ENCODE assay signal across 8 cellular contexts in the genomic region with DNA sequence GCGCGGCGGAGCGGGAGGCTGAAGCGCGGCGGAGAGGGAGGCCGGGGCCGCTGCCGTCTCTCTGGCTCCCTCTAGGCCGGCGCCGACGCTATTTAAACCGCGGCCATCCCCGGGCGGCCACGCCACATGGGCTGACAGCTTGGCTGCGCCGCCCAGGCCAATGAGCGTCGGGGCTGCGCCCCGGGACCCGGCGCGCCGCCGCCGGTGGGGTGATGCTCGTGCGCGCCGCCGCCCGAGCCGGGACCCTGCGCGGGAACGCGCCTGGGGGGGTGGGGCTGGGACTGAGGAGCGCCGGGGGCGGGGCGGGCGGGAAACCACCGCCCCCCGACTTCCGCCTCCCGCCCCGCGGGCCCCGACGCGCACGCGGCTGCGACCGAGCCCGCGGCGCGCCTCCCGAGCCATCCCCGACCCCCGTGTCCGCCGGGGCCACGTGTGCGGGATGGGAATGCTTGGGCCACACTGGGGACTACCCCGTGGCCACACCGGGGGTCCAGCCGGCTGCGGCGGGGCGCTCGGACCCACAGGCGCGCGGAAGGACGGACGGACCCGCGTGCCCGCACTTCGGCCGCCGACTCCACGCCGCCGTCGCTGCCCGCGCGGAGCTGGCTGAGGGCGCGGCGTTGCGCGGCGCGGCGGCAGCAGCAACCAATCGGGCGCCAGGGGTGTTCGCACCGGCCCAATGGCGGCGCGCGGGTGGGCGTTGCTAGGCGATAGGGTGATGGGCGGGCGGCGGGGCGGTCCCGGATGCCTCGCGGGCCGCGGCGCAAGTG. TPM values are rescaled to one million over a fixed set of nuclear protein-coding genes. Genes with fewer than 3 reads are reported as not detected.
A peak's percentile ranks its signal among the peaks of the same experiment; 100 is the strongest.
DNase-seq lines count a peak whose midpoint lies in the region; ATAC-seq and TF ChIP-seq lines count a peak whose summit lies in the region.

A gene (minus strand): TSS at position 68 of the 770 bp plus-strand sequence. CDS start 1,791 bp downstream, outside the sequence.

- under 1% methylated on average over 124 of the region's 124 CpGs for WGBS in liver

- no peaks in the 10 kb centered on the region for H3K27me3 ChIP-seq in liver (ENCODE audit: control insufficient read depth in 4 of 4, insufficient read depth in 4 of 4, low read length in 3 of 4)

- DNase-seq in C1 segment of cervical spinal cord (lab: John Stamatoyannopoulos, UW) (peak; percentile 78 to 97 (median 89)), NCI-H526 treated with DMSO at 0.1 percent for 48 hours (lab: John Stamatoyannopoulos, UW) (peak; percentile 82)
- peak; percentile 92 for DNase-seq in activated CD4-positive, alpha-beta T cell treated with anti-CD3 and anti-CD28 coated beads, Interleukin-2, amount 10 ng/mL, durations not matched to agents 7 days and 5 days
- peak; percentile 93 for DNase-seq in stimulated activated CD4-positive, alpha-beta T cell treated with anti-CD3 and anti-CD28 coated beads, Interleukin-4, amount 100 ng/mL, for 24 hours

- ATAC-seq in GM19328 (IDR thresholded peaks at IDR 0.05; ENCODE audit: unreplicated experiment) (peak; percentile 60), HG03520 (IDR thresholded peaks at IDR 0.05; ENCODE audit: unreplicated experiment) (peak; percentile 59)

- CTCF ChIA-PET in activated CD4-positive, alpha-beta T cell treated with anti-CD3 and anti-CD28 coated beads, Interleukin-2, amount 10 ng/mL, durations not matched to agents 7 days and 5 days (lab: Charles Lee): interaction anchor here (0.9 to 1.7 kb wide), 7 partner anchors 11 to 166 kb away, joined by 3 to 9 read pairs (median 4); a partner anchor contains a TSS

- TF ChIP-seq RAD21 in liver (IDR thresholded peaks at IDR 0.05): peak in 1 of 2 donors; percentile 37

- POLR2A ChIA-PET in activated CD4-positive, alpha-beta T cell treated with anti-CD3 and anti-CD28 coated beads, Interleukin-2, amount 10 ng/mL, durations not matched to agents 7 days and 5 days (lab: Charles Lee): interaction anchor here (1.4 kb wide), 1 partner anchor 61 kb away, joined by 3 read pairs; a partner anchor contains a TSS

- H3K4me1 ChIP-seq in liver (ENCODE audit: control insufficient read depth in 4 of 4, insufficient read depth in 4 of 4, low read length in 3 of 4): peaks cover 30 to 79% (median 54%) of the 10 kb centered on the region in 4 donors

- H3K9me3 ChIP-seq in liver (ENCODE audit: control insufficient read depth in 4 of 4, low read length in 3 of 4): no peaks in the 10 kb centered on the region

- peak within 1 kb of the TSS; percentile 76 to 80 for H3K9ac ChIP-seq in liver (ENCODE audit: low read depth in 1 of 2, low read length in 2 of 2)

- H3K36me3 Mint-ChIP-seq in activated CD4-positive, alpha-beta T cell treated with anti-CD3 and anti-CD28 coated beads, Interleukin-2, amount 10 ng/mL, durations not matched to agents 7 days and 5 days (ENCODE audit: low read depth): peaks cover 1% of the 10 kb centered on the region
- H3K36me3 Mint-ChIP-seq in dendritic cell treated with granulocyte-macrophage colony-stimulating factor and Interleukin-4, amounts not matched to agents 40 ng/mL and 50 ng/mL, for 4 days (ENCODE audit: low read depth): peaks cover 53% of the 10 kb centered on the region

- H3K4me3 Mint-ChIP-seq in activated CD4-positive, alpha-beta T cell treated with anti-CD3 and anti-CD28 coated beads, Interleukin-2, amount 10 ng/mL, durations not matched to agents 7 days and 5 days: peak within 1 kb of the TSS; percentile 73
- peak within 1 kb of the TSS; percentile 83 for H3K4me3 Mint-ChIP-seq in dendritic cell treated with granulocyte-macrophage colony-stimulating factor and Interleukin-4, amounts not matched to agents 40 ng/mL and 50 ng/mL, for 4 days

- H3K4me3 ChIP-seq in liver (ENCODE audit: low read depth in 1 of 3, low read length in 3 of 3): peak within 1 kb of the TSS; percentile 53 to 92 (median 69)

- peaks cover 2 to 4% (median 3%) of the 10 kb centered on the region in 4 donors for H3K36me3 ChIP-seq in liver (ENCODE audit: control insufficient read depth in 4 of 4, insufficient read depth in 3 of 4, low read depth in 1 of 4, low read length in 3 of 4)

- peaks cover 26% of the 10 kb centered on the region for H3K4me1 Mint-ChIP-seq in activated CD4-positive, alpha-beta T cell treated with anti-CD3 and anti-CD28 coated beads, Interleukin-2, amount 10 ng/mL, durations not matched to agents 7 days and 5 days
- peaks cover 39% of the 10 kb centered on the region for H3K4me1 Mint-ChIP-seq in dendritic cell treated with granulocyte-macrophage colony-stimulating factor and Interleukin-4, amounts not matched to agents 40 ng/mL and 50 ng/mL, for 4 days (ENCODE audit: low read depth)

- no peaks in the 10 kb centered on the region for H3K27me3 Mint-ChIP-seq in activated CD4-positive, alpha-beta T cell treated with anti-CD3 and anti-CD28 coated beads, Interleukin-2, amount 10 ng/mL, durations not matched to agents 7 days and 5 days
- peaks cover 5% of the 10 kb centered on the region for H3K27me3 Mint-ChIP-seq in dendritic cell treated with granulocyte-macrophage colony-stimulating factor and Interleukin-4, amounts not matched to agents 40 ng/mL and 50 ng/mL, for 4 days

- peak within 1 kb of the TSS; percentile 82 for H3K27ac Mint-ChIP-seq in activated CD4-positive, alpha-beta T cell treated with anti-CD3 and anti-CD28 coated beads, Interleukin-2, amount 10 ng/mL, durations not matched to agents 7 days and 5 days
- peak within 1 kb of the TSS; percentile 91 for H3K27ac Mint-ChIP-seq in dendritic cell treated with granulocyte-macrophage colony-stimulating factor and Interleukin-4, amounts not matched to agents 40 ng/mL and 50 ng/mL, for 4 days

- peak within 1 kb of the TSS; percentile 96 to 98 for H3K27ac ChIP-seq in liver (ENCODE audit: low read depth in 1 of 2, low read length in 2 of 2)

- peak; percentile 31 for TF ChIP-seq CTCF in liver (IDR thresholded peaks at IDR 0.05; ENCODE audit: low read depth, low read length, missing input control)

- intact Hi-C loops in dendritic cell treated with granulocyte-macrophage colony-stimulating factor and Interleukin-4, amounts not matched to agents 40 ng/mL and 50 ng/mL, for 4 days (cut with micrococcal nuclease): no loop called here

- H3K9me3 Mint-ChIP-seq in activated CD4-positive, alpha-beta T cell treated with anti-CD3 and anti-CD28 coated beads, Interleukin-2, amount 10 ng/mL, durations not matched to agents 7 days and 5 days: no peaks in the 10 kb centered on the region
- H3K9me3 Mint-ChIP-seq in dendritic cell treated with granulocyte-macrophage colony-stimulating factor and Interleukin-4, amounts not matched to agents 40 ng/mL and 50 ng/mL, for 4 days: no peaks in the 10 kb centered on the region

TF ChIP-seq in liver, 16 proteins besides CTCF, POLR2A, EP300 and RAD21:
- no peak for TF ChIP-seq GABPA (IDR thresholded peaks at IDR 0.05 in 1 of 2, conservative IDR thresholded peaks at IDR 0.05 in 1 of 2)
- TF ChIP-seq HNF4G (IDR thresholded peaks at IDR 0.05): no peak
- TF ChIP-seq YY1 (IDR thresholded peaks at IDR 0.05): peak; percentile 95
- TF ChIP-seq RXRA (IDR thresholded peaks at IDR 0.05): peak in 1 of 2 donors; percentile 8
- TF ChIP-seq SP1 (IDR thresholded peaks at IDR 0.05): peak; percentile 4
- TF ChIP-seq, protein P1, sequence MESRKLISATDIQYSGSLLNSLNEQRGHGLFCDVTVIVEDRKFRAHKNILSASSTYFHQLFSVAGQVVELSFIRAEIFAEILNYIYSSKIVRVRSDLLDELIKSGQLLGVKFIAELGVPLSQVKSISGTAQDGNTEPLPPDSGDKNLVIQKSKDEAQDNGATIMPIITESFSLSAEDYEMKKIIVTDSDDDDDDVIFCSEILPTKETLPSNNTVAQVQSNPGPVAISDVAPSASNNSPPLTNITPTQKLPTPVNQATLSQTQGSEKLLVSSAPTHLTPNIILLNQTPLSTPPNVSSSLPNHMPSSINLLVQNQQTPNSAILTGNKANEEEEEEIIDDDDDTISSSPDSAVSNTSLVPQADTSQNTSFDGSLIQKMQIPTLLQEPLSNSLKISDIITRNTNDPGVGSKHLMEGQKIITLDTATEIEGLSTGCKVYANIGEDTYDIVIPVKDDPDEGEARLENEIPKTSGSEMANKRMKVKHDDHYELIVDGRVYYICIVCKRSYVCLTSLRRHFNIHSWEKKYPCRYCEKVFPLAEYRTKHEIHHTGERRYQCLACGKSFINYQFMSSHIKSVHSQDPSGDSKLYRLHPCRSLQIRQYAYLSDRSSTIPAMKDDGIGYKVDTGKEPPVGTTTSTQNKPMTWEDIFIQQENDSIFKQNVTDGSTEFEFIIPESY (IDR thresholded peaks at IDR 0.05): no peak
- TF ChIP-seq, protein P2, sequence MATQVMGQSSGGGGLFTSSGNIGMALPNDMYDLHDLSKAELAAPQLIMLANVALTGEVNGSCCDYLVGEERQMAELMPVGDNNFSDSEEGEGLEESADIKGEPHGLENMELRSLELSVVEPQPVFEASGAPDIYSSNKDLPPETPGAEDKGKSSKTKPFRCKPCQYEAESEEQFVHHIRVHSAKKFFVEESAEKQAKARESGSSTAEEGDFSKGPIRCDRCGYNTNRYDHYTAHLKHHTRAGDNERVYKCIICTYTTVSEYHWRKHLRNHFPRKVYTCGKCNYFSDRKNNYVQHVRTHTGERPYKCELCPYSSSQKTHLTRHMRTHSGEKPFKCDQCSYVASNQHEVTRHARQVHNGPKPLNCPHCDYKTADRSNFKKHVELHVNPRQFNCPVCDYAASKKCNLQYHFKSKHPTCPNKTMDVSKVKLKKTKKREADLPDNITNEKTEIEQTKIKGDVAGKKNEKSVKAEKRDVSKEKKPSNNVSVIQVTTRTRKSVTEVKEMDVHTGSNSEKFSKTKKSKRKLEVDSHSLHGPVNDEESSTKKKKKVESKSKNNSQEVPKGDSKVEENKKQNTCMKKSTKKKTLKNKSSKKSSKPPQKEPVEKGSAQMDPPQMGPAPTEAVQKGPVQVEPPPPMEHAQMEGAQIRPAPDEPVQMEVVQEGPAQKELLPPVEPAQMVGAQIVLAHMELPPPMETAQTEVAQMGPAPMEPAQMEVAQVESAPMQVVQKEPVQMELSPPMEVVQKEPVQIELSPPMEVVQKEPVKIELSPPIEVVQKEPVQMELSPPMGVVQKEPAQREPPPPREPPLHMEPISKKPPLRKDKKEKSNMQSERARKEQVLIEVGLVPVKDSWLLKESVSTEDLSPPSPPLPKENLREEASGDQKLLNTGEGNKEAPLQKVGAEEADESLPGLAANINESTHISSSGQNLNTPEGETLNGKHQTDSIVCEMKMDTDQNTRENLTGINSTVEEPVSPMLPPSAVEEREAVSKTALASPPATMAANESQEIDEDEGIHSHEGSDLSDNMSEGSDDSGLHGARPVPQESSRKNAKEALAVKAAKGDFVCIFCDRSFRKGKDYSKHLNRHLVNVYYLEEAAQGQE (IDR thresholded peaks at IDR 0.05): peak; percentile 21

RNA-seq across cellular contexts. Expression of the gene that starts here (rescaled TPM):
- total RNA-seq in activated CD4-positive, alpha-beta T cell treated with anti-CD3 and anti-CD28 coated beads, Interleukin-2, amount 10 ng/mL, durations not matched to agents 7 days and 5 days: 100 to 1,000 TPM; 138 to 139 TPM
- 100 to 1,000 TPM; 184 to 229 TPM for total RNA-seq in liver
- polyA plus RNA-seq in liver: 10 to 100 TPM; 53.1 to 75.3 TPM

Comparison
In these comparisons a context has a peak if more than half of its experiments do, and no peak if none do; other contexts are left out.
1. Peak in every context shown above with its lines: DNase-seq, ATAC-seq, H3K4me3 ChIP-seq and H3K27ac ChIP-seq.